22 cellular contexts compared by ENCODE assay signal in the genomic region with DNA sequence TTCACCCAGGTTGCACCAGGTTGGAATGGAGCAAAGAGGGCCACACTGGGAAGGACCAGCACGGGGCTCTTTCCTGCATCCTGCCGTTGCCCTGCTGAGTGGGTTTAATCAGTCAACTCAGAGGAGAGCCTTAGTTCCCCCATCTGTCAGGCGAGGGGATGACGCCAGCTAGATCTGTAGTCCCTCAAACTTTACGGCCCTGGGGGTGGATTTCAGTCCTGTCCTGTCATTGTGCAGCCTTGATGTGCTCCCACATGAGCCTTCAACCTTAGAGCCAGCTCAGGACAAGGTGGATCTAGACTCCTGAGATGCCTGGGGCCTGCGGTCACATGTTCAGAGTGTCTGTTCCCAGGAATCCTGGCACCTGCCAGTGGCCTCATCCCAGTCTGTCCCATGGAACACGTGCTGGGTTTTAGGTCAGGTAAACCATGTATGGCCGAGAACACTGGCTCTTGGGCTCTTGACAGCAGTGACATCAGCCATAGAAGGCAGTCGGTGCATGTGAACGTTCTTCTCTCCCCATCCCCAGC.
"Had no signal": no experiment of that assay in that cellular context is flagged by ENCODE, and none has a peak within 500 bp of the region (broad histone marks: within the 10 kb centered on the region; RNA-seq: fewer than 3 reads in every experiment).

No MANE protein-coding gene starts in this region.

- H3K4me3 ChIP-seq: cardiac muscle cell, pancreas, SK-N-MC, skin epidermis, stomach, upper lobe of left lung had no signal

- DNase-seq: activated CD4-positive, alpha-beta T cell treated with anti-CD3 and anti-CD28 coated beads, Interleukin-2, amount 10 ng/mL, durations not matched to agents 24 days and 14 days; activated CD8-positive, alpha-beta memory T cell treated with anti-CD3 and anti-CD28 coated beads, Interleukin-2, amount 10 ng/mL, durations not matched to agents 7 days and 5 days; activated CD8-positive, alpha-beta T cell treated with anti-CD3 and anti-CD28 coated beads for 36 hours; activated naive CD8-positive, alpha-beta T cell treated with anti-CD3 and anti-CD28 coated beads for 36 hours; erythroblast; foreskin melanocyte; hippocampal formation; kidney glomerular epithelial cell; left ventricle myocardium superior; midbrain; pancreas; stimulated activated CD4-positive, alpha-beta T cell treated with anti-CD3 and anti-CD28 coated beads, Interleukin-1b, Interleukin-23, amount 100 ng/mL, for 48 hours; stomach; upper lobe of left lung had no signal

- H3K27me3 ChIP-seq: cardiac muscle cell, neutrophil, pancreas, stomach, upper lobe of left lung had no signal

- H3K36me3 Mint-ChIP-seq: activated CD8-positive, alpha-beta memory T cell treated with anti-CD3 and anti-CD28 coated beads, Interleukin-2, amount 10 ng/mL, durations not matched to agents 7 days and 5 days; activated naive CD8-positive, alpha-beta T cell treated with anti-CD3 and anti-CD28 coated beads for 36 hours; natural killer cell treated with Interleukin-12 subunit alpha and Interleukin-12 subunit beta and Interleukin-15 and Interleukin-18, amount 100 ng/mL, for 72 hours had no signal

- H3K9me3 Mint-ChIP-seq: activated CD4-positive, alpha-beta T cell treated with anti-CD3 and anti-CD28 coated beads, Interleukin-2, amount 10 ng/mL, durations not matched to agents 24 days and 14 days; activated CD8-positive, alpha-beta T cell treated with anti-CD3 and anti-CD28 coated beads for 36 hours; activated naive CD8-positive, alpha-beta T cell treated with anti-CD3 and anti-CD28 coated beads for 36 hours; activated T-helper 1 cell treated with anti-CD3 and anti-CD28 coated beads, Interleukin-12 subunit alpha, Interleukin-12 subunit beta, Interleukin-2, Interleukin-4 antibody, amounts not matched to agents 30 ng/mL and 10 ng/mL and 1 ng/mL, durations not matched to agents 14 hours and 24 hours and 36 hours; natural killer cell treated with Interleukin-12 subunit alpha and Interleukin-12 subunit beta and Interleukin-15 and Interleukin-18, amount 100 ng/mL, for 72 hours; stimulated activated effector memory CD8-positive, alpha-beta T cell treated with anti-CD3 and anti-CD28 coated beads, Interleukin-12 subunit alpha, Interleukin-12 subunit beta, amount 100 ng/mL, for 72 hours had no signal

- H3K9me3 ChIP-seq: neutrophil, pancreas, stomach, upper lobe of left lung had no signal

- ATAC-seq: activated CD8-positive, alpha-beta memory T cell treated with anti-CD3 and anti-CD28 coated beads, Interleukin-2, amount 10 ng/mL, durations not matched to agents 7 days and 5 days; activated CD8-positive, alpha-beta T cell treated with anti-CD3 and anti-CD28 coated beads for 36 hours; left ventricle myocardium superior; natural killer cell treated with Interleukin-12 subunit alpha and Interleukin-12 subunit beta and Interleukin-15 and Interleukin-18, amount 100 ng/mL, for 72 hours; pancreas; right cardiac atrium; stimulated activated effector memory CD8-positive, alpha-beta T cell treated with anti-CD3 and anti-CD28 coated beads, Interleukin-12 subunit alpha, Interleukin-12 subunit beta, amount 100 ng/mL, for 72 hours had no signal

- H3K27ac ChIP-seq: cardiac muscle cell, neutrophil, pancreas, SK-N-MC had no signal

- H3K27ac Mint-ChIP-seq: activated CD4-positive, alpha-beta T cell treated with anti-CD3 and anti-CD28 coated beads, Interleukin-2, amount 10 ng/mL, durations not matched to agents 24 days and 14 days; activated CD8-positive, alpha-beta memory T cell treated with anti-CD3 and anti-CD28 coated beads, Interleukin-2, amount 10 ng/mL, durations not matched to agents 7 days and 5 days; activated CD8-positive, alpha-beta T cell treated with anti-CD3 and anti-CD28 coated beads for 36 hours; activated naive CD8-positive, alpha-beta T cell treated with anti-CD3 and anti-CD28 coated beads for 36 hours; activated T-helper 1 cell treated with anti-CD3 and anti-CD28 coated beads, Interleukin-12 subunit alpha, Interleukin-12 subunit beta, Interleukin-2, Interleukin-4 antibody, amounts not matched to agents 30 ng/mL and 10 ng/mL and 1 ng/mL, durations not matched to agents 14 hours and 24 hours and 36 hours; stimulated activated effector memory CD8-positive, alpha-beta T cell treated with anti-CD3 and anti-CD28 coated beads, Interleukin-12 subunit alpha, Interleukin-12 subunit beta, amount 100 ng/mL, for 72 hours had no signal
